In the genomic region with DNA sequence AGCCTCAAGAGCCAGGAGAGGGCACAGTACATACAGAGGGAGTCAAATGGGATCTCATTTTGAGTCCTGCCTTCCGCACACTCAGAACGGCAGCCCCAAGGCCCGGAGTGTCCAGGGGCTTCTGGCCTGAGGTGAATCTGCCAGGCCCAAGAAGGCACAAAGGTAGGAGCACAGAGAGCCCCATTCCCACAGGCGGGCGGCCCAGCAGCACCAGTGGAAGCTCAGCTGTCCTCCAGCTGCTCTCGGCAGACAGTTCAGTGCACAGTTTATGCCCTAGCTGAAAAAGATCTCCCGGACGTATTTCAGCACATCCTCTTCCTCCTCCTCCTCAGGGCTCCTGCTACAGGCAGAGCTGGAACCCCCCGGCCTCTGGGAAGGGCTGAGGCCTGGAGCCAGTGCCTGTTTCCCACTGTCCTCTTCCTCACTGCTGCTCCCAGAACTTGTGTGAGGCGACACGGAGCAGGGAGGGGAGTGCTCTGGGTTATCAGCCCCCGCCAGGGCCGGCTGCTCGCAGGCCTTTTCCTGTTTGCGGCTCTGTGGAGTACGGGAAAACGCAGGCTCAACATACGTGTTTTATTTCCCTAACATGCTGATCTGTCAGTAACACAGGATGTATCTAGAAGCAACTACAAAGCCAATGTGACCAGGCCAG, we compare ENCODE assay signal across 10 cellular contexts. TPM values are rescaled to one million over a fixed set of nuclear protein-coding genes. Genes with fewer than 3 reads are reported as not detected.
A peak's percentile ranks its signal among the peaks of the same experiment; 100 is the strongest.
DNase-seq lines count a peak whose midpoint lies in the region; ATAC-seq, FAIRE-seq and TF ChIP-seq lines count a peak whose summit lies in the region.
"Had no signal": no experiment of that assay in that cellular context is flagged by ENCODE, and none has a peak within 500 bp of the region (broad histone marks: within the 10 kb centered on the region; RNA-seq: fewer than 3 reads in every experiment).

No MANE protein-coding gene starts in this region.

- TF ChIP-seq EP300 in GM12878 (IDR thresholded peaks at IDR 0.05; ENCODE audit: borderline replicate concordance in 1 of 2, control insufficient read depth in 1 of 2, low read depth in 2 of 2, low read length in 2 of 2), result no peak

- H3K4me1 Mint-ChIP-seq in activated naive CD4-positive, alpha-beta T cell treated with anti-CD3 and anti-CD28 coated beads, Interleukin-2, amount 50 U/mL, for 24 hours, result peaks cover 51% of the 10 kb centered on the region
- H3K4me1 Mint-ChIP-seq in memory B cell, result peaks cover 40% of the 10 kb centered on the region

- H3K27me3 ChIP-seq in GM12878 (replicated peaks in 1 of 2; ENCODE audit: control insufficient read depth in 2 of 2, insufficient read depth in 2 of 2, low read length in 1 of 2) (no peaks in the 10 kb centered on the region), upper lobe of right lung (no peaks in the 10 kb centered on the region), SJCRH30 (no peaks in the 10 kb centered on the region)

- H3K9me3 ChIP-seq in GM12878 (replicated peaks; ENCODE audit: control insufficient read depth, insufficient read depth, low read length), result peaks cover 7% of the 10 kb centered on the region
- H3K9me3 ChIP-seq in upper lobe of right lung, result no peaks in the 10 kb centered on the region
- no peaks in the 10 kb centered on the region for H3K9me3 ChIP-seq in SJCRH30 (replicated peaks)

- POLR2A ChIA-PET in GM12878 (lab: Charles Lee), result interaction anchor here (0.8 to 15.9 kb wide), 3 partner anchors 19 to 180 kb away, joined by 3 to 169 read pairs (median 7); a partner anchor contains a TSS

- in situ Hi-C loops in GM12878 (cut with MboI), result loop anchor here (5.0 to 10.0 kb wide), 2 partner anchors 174 to 522 kb away; a partner anchor contains a TSS

- H3K27ac Mint-ChIP-seq in activated naive CD4-positive, alpha-beta T cell treated with anti-CD3 and anti-CD28 coated beads, Interleukin-2, amount 50 U/mL, for 24 hours, result peak overlapping the region; percentile 41
- peak overlapping the region; percentile 68 for H3K27ac Mint-ChIP-seq in memory B cell

- peaks cover 22% of the 10 kb centered on the region for H3K36me3 Mint-ChIP-seq in activated naive CD4-positive, alpha-beta T cell treated with anti-CD3 and anti-CD28 coated beads, Interleukin-2, amount 50 U/mL, for 24 hours
- peaks cover 19% of the 10 kb centered on the region for H3K36me3 Mint-ChIP-seq in memory B cell

- SMC1A ChIA-PET in GM12878 (lab: Charles Lee; ENCODE audit: uncharacterized antibody, unreplicated experiment), result interaction anchor here (0.9 to 13.1 kb wide), 6 partner anchors 19 to 178 kb away, joined by 3 to 158 read pairs (median 34); a partner anchor contains a TSS

- FAIRE-seq in GM12878 (lab: Jason Lieb, UNC), result no peak

- WGBS in GM12878 (ENCODE audit: insufficient coverage, insufficient replicate concordance, low lambda C conversion rate, missing lambda C conversion rate), result 92% methylated on average over 18 of the region's 18 CpGs

- H3K9ac ChIP-seq in GM12878 (ENCODE audit: control insufficient read depth, insufficient read depth, low read length), result no peak overlapping the region

- no TSS peak for BruUV-seq in GM12878 (replicated peaks; lab: Mats Ljungman, UMichigan)

- ATAC-seq in GM12878 (no peak), memory B cell (ENCODE audit: low read depth) (no peak), upper lobe of right lung (no peak)
- ATAC-seq: SK-N-SH treated with all-trans-retinoic acid at 6 μM for 48 hours had no signal

- H3K4me3 ChIP-seq in GM12878 (no peak overlapping the region), upper lobe of right lung (no peak overlapping the region), SJCRH30 (no peak overlapping the region)

- H3K27me3 Mint-ChIP-seq in activated naive CD4-positive, alpha-beta T cell treated with anti-CD3 and anti-CD28 coated beads, Interleukin-2, amount 50 U/mL, for 24 hours, result no peaks in the 10 kb centered on the region
- no peaks in the 10 kb centered on the region for H3K27me3 Mint-ChIP-seq in memory B cell

- H3K79me2 ChIP-seq in GM12878 (ENCODE audit: control insufficient read depth, insufficient read depth, low read length), result peaks cover 42% of the 10 kb centered on the region

- DNase-seq in activated naive CD4-positive, alpha-beta T cell treated with Interleukin-2 at 50 U/mL for 16 hours, result no peak
- DNase-seq in GM12878 (ENCODE audit: low read depth, low spot score), result no peak
- DNase-seq in memory B cell (ENCODE audit: low spot score in 2 of 2), result no peak
- DNase-seq in upper lobe of right lung, result no peak
- DNase-seq in 8988T, result no peak
- DNase-seq in AG20443 (ENCODE audit: low spot score), result no peak
- DNase-seq in SJCRH30, result no peak
- DNase-seq: NCI-H1417 treated with DMSO at 0.1 percent for 48 hours had no signal

- CTCF ChIA-PET in GM12878 (lab: Yijun Ruan, JAX), result interaction anchor here (5.8 kb wide), 1 partner anchor 176 kb away, joined by 157 read pairs; a partner anchor contains a TSS

- no peaks in the 10 kb centered on the region for H3K9me3 Mint-ChIP-seq in activated naive CD4-positive, alpha-beta T cell treated with anti-CD3 and anti-CD28 coated beads, Interleukin-2, amount 50 U/mL, for 24 hours
- H3K9me3 Mint-ChIP-seq in memory B cell, result no peaks in the 10 kb centered on the region

- H3K36me3 ChIP-seq in GM12878 (ENCODE audit: control insufficient read depth in 2 of 2, insufficient read depth in 2 of 2, low read length in 1 of 2) (peaks cover 37 to 41% of the 10 kb centered on the region in 2 experiments), upper lobe of right lung (peaks cover 36% of the 10 kb centered on the region), SJCRH30 (peaks cover 32% of the 10 kb centered on the region)

- no peak overlapping the region for H3K4me3 Mint-ChIP-seq in activated naive CD4-positive, alpha-beta T cell treated with anti-CD3 and anti-CD28 coated beads, Interleukin-2, amount 50 U/mL, for 24 hours
- H3K4me3 Mint-ChIP-seq in memory B cell, result no peak overlapping the region

- H3K4me1 ChIP-seq in GM12878 (ENCODE audit: control insufficient read depth, insufficient read depth, low read length) (peaks cover 19% of the 10 kb centered on the region), upper lobe of right lung (peaks cover 53% of the 10 kb centered on the region), SJCRH30 (no peaks in the 10 kb centered on the region)

- H3K4me2 ChIP-seq in GM12878 (ENCODE audit: control insufficient read depth, insufficient read depth), result peak overlapping the region; percentile 23; the same call in 1 of the 2 replicates

- peak; percentile 50; the same call in 1 of the 2 replicates for TF ChIP-seq POLR2A in GM12878 (IDR thresholded peaks at IDR 0.05; ENCODE audit: low read depth, low read length)

- intact Hi-C loops in GM12878 (cut with micrococcal nuclease; ENCODE audit: unreplicated experiment) (no loop called here), upper lobe of right lung (cut with DNase I) (loop anchor here (10.0 kb wide), 2 partner anchors 182 to 212 kb away; a partner anchor contains a TSS)

- H4K20me1 ChIP-seq in GM12878 (ENCODE audit: control insufficient read depth, insufficient read depth), result no peaks in the 10 kb centered on the region; the same call in 1 of the 2 replicates

- TF ChIP-seq RAD21 in GM12878 (IDR thresholded peaks at IDR 0.05; ENCODE audit: insufficient read depth, low read depth, low read length), result no peak

- no peak overlapping the region for H3K27ac ChIP-seq in GM12878 (ENCODE audit: control insufficient read depth, insufficient read depth)
- peak overlapping the region; percentile 68 for H3K27ac ChIP-seq in upper lobe of right lung
- no peak overlapping the region for H3K27ac ChIP-seq in SJCRH30

- no peak overlapping the region for H2AFZ ChIP-seq in GM12878 (ENCODE audit: control insufficient read depth, low read depth, low read length)

- TF ChIP-seq CTCF in GM12878 (IDR thresholded peaks at IDR 0.05 in 2 of 3, conservative IDR thresholded peaks at IDR 0.05 in 1 of 3; ENCODE audit: control insufficient read depth in 2 of 3, extremely low read depth in 1 of 3, insufficient read depth in 1 of 3, low read depth in 3 of 3, low read length in 3 of 3), result no peak
- no peak for TF ChIP-seq CTCF in upper lobe of right lung (IDR thresholded peaks at IDR 0.05)

- RAD21 ChIA-PET in GM12878 (lab: Charles Lee; ENCODE audit: unreplicated experiment), result interaction anchor here (0.9 to 8.8 kb wide), 6 partner anchors 18 to 180 kb away, joined by 3 to 120 read pairs (median 9); a partner anchor contains a TSS

RNA-seq across cellular contexts. Expression of a gene that starts 4.0 kb away (rescaled TPM):
- total RNA-seq in GM12878 (2013; cell fraction: nucleolus; rRNA removed), result 111 and 122 TPM in 2 replicates
- 61.3 and 61.5 TPM in 2 replicates for total RNA-seq in GM12878 (2014; rRNA removed)
- total RNA-seq in GM12878 (2014; rRNA removed; fragmentation: Illumina TruSeq; extraction: Trizol), result 48.3 and 50.8 TPM in 2 replicates
- 55.3 and 58.0 TPM in 2 replicates for total RNA-seq in GM12878 (2021)
- polyA plus RNA-seq in GM12878 (2011; ENCODE audit: low read depth), result 30.9 TPM
- polyA plus RNA-seq in GM12878 (2011; rRNA removed), result 64.3 and 64.5 TPM in 2 replicates
- polyA plus RNA-seq in GM12878 (2011; cell fraction: cytosol; rRNA removed), result 66.1 and 70.1 TPM in 2 replicates
- 56.5 and 56.8 TPM in 2 replicates for polyA plus RNA-seq in GM12878 (2011; cell fraction: nucleus; rRNA removed)
- 44.2 and 50.8 TPM in 2 replicates for polyA plus RNA-seq in GM12878 (2012)
- 42.5 and 46.0 TPM in 2 replicates for polyA plus RNA-seq in GM12878 (2014; fragmentation: Illumina TruSeq; extraction: Trizol)
- polyA plus RNA-seq in GM12878 (2014; fragmentation: Nextera tagmentation; extraction: Ambion mirVana), result 10 to 100 TPM in 1 of 2 experiments, 1 to 10 TPM in 1; 8.7 to 12.9 TPM
- polyA plus RNA-seq in GM12878 (2014; rRNA removed), result 49.6 and 54.6 TPM in 2 replicates
- 10 to 100 TPM; 56.7 to 57.7 TPM for polyA plus RNA-seq in GM12878 (2016; fragmentation: Nextera tagmentation; extraction: Ambion mirVana)
- 66.1 and 105 TPM in 2 replicates for polyA minus RNA-seq in GM12878 (2011; rRNA and poly(A)+ RNA removed)
- polyA minus RNA-seq in GM12878 (2011; cell fraction: cytosol; rRNA and poly(A)+ RNA removed), result 22.8 and 23.1 TPM in 2 replicates
- polyA minus RNA-seq in GM12878 (2011; cell fraction: nucleus; rRNA and poly(A)+ RNA removed), result 65.0 and 93.4 TPM in 2 replicates
- 39.3 TPM for total RNA-seq in upper lobe of right lung
- 57.5 and 61.7 TPM in 2 replicates for total RNA-seq in SJCRH30 (2014; rRNA removed; shearing (Covaris generic))

RNA-seq across cellular contexts. Expression of a gene that starts 18.6 kb away (rescaled TPM):
- total RNA-seq in GM12878 (2013; cell fraction: nucleolus; rRNA removed), result 69.2 and 83.7 TPM in 2 replicates
- 2.4 and 2.9 TPM in 2 replicates for total RNA-seq in GM12878 (2014; rRNA removed)
- total RNA-seq in GM12878 (2014; rRNA removed; fragmentation: Illumina TruSeq; extraction: Trizol), result 3.3 and 4.3 TPM in 2 replicates
- 3.0 and 5.2 TPM in 2 replicates for total RNA-seq in GM12878 (2021)
- polyA plus RNA-seq in GM12878 (2011; ENCODE audit: low read depth), result 18.1 TPM
- 16.7 and 20.7 TPM in 2 replicates for polyA plus RNA-seq in GM12878 (2011; rRNA removed)
- 18.6 and 18.9 TPM in 2 replicates for polyA plus RNA-seq in GM12878 (2011; cell fraction: cytosol; rRNA removed)
- 12.3 and 14.9 TPM in 2 replicates for polyA plus RNA-seq in GM12878 (2011; cell fraction: nucleus; rRNA removed)
- 25.4 and 32.2 TPM in 2 replicates for polyA plus RNA-seq in GM12878 (2012)
- 3.2 and 3.7 TPM in 2 replicates for polyA plus RNA-seq in GM12878 (2014; fragmentation: Illumina TruSeq; extraction: Trizol)
- 1 to 10 TPM in 1 of 2 experiments, under 1 TPM in 1; 0.85 to 1.1 TPM for polyA plus RNA-seq in GM12878 (2014; fragmentation: Nextera tagmentation; extraction: Ambion mirVana)
- polyA plus RNA-seq in GM12878 (2014; rRNA removed), result 3.1 and 3.3 TPM in 2 replicates
- polyA plus RNA-seq in GM12878 (2016; fragmentation: Nextera tagmentation; extraction: Ambion mirVana), result 10 to 100 TPM; 11.2 to 12.4 TPM
- 21.2 and 24.0 TPM in 2 replicates for polyA minus RNA-seq in GM12878 (2011; rRNA and poly(A)+ RNA removed)
- 6.5 and 8.0 TPM in 2 replicates for polyA minus RNA-seq in GM12878 (2011; cell fraction: cytosol; rRNA and poly(A)+ RNA removed)
- 20.4 and 28.7 TPM in 2 replicates for polyA minus RNA-seq in GM12878 (2011; cell fraction: nucleus; rRNA and poly(A)+ RNA removed)
- total RNA-seq in upper lobe of right lung, result 31.2 TPM
- total RNA-seq in SJCRH30 (2014; rRNA removed; shearing (Covaris generic)), result 0.12 TPM in 1 of 2 replicates, not detected in the other

RNA-seq across cellular contexts. Expression of a gene that starts 44.9 kb away (rescaled TPM):
- 127 and 142 TPM in 2 replicates for total RNA-seq in GM12878 (2013; cell fraction: nucleolus; rRNA removed)
- total RNA-seq in GM12878 (2014; rRNA removed) (26.0 TPM in 2 replicates), GM12878 (2014; rRNA removed; fragmentation: Illumina TruSeq; extraction: Trizol) (13.3 and 15.8 TPM in 2 replicates), GM12878 (2021) (27.4 TPM in 2 replicates), upper lobe of right lung (30.0 TPM)
- 11.4 TPM for polyA plus RNA-seq in GM12878 (2011; ENCODE audit: low read depth)
- polyA plus RNA-seq in GM12878 (2011; rRNA removed) (61.8 and 83.3 TPM in 2 replicates), GM12878 (2014; fragmentation: Illumina TruSeq; extraction: Trizol) (13.7 and 17.8 TPM in 2 replicates), GM12878 (2014; fragmentation: Nextera tagmentation; extraction: Ambion mirVana) (10 to 100 TPM in 1 of 2 experiments, 1 to 10 TPM in 1; 7.6 to 10.1 TPM), GM12878 (2014; rRNA removed) (31.9 and 37.2 TPM in 2 replicates), GM12878 (2016; fragmentation: Nextera tagmentation; extraction: Ambion mirVana) (10 to 100 TPM; 13.4 to 15.2 TPM)
- polyA plus RNA-seq in GM12878 (2011; cell fraction: cytosol; rRNA removed), result 79.6 and 99.6 TPM in 2 replicates
- polyA plus RNA-seq in GM12878 (2011; cell fraction: nucleus; rRNA removed), result 285 and 340 TPM in 2 replicates
- 19.4 and 28.1 TPM in 2 replicates for polyA plus RNA-seq in GM12878 (2012)
- polyA minus RNA-seq in GM12878 (2011; rRNA and poly(A)+ RNA removed), result 59.1 and 118 TPM in 2 replicates
- polyA minus RNA-seq in GM12878 (2011; cell fraction: cytosol; rRNA and poly(A)+ RNA removed), result 27.2 and 29.9 TPM in 2 replicates
- polyA minus RNA-seq in GM12878 (2011; cell fraction: nucleus; rRNA and poly(A)+ RNA removed), result 68.1 and 80.8 TPM in 2 replicates
- total RNA-seq in SJCRH30 (2014; rRNA removed; shearing (Covaris generic)), result 12.1 and 14.6 TPM in 2 replicates
